In the genomic region with DNA sequence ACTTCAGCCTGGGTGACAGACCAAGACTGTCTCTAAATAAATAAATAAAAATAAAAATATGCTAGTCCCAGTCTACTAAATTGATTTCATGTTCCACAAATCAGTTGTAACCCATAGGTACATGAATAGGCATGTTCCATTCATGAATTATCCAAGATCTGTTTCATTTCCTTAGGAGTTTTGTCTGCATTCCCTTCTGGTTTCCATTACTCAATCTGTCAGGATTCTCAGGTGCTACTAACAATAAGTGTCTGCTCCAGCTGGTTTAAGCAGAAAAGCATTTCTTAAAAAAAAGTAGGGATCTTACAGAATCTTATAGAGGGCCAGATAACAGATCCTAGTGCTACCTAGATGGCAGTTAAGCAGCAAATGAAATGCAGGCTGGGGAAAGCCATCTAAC, we compare ENCODE assay signal across 16 cellular contexts. TPM values are rescaled to one million over a fixed set of nuclear protein-coding genes. Genes with fewer than 3 reads are reported as not detected.
DNase-seq lines count a peak whose midpoint lies in the region; ATAC-seq, FAIRE-seq and TF ChIP-seq lines count a peak whose summit lies in the region.
"Had no signal": no experiment of that assay in that cellular context is flagged by ENCODE, and none has a peak within 500 bp of the region (broad histone marks: within the 10 kb centered on the region; RNA-seq: fewer than 3 reads in every experiment).

No MANE protein-coding gene starts in this region.

- DNase-seq in Panc1 (ENCODE audit: low read depth, low spot score) (no peak), bronchial epithelial cell (ENCODE audit: low read depth) (peak; percentile 80), transverse colon (no peak), Peyer's patch (no peak), thyroid gland (no peak), A172 (ENCODE audit: low spot score) (no peak)
- DNase-seq: AML-193; Caco-2; CD8-positive, alpha-beta memory T cell; DND-41; GF-D8; H7 had no signal

- POLR2A ChIA-PET in Panc1 (lab: Charles Lee): no interaction called here

- FAIRE-seq in bronchial epithelial cell (lab: Jason Lieb, UNC): no peak
- FAIRE-seq: GM19239 had no signal

- H3K27ac ChIP-seq in Panc1 (ENCODE audit: low read length) (peak overlapping the region; percentile 64), gastroesophageal sphincter (peak overlapping the region; percentile 4 to 78 (median 74)), transverse colon (peak overlapping the region in 3 of 4 donors; percentile 49 to 81 (median 65)), Peyer's patch (peak overlapping the region in 1 of 4 donors; percentile 25), thyroid gland (no peak overlapping the region)
- H3K27ac ChIP-seq: BLaER1 had no signal

- H3K36me3 ChIP-seq in Panc1 (ENCODE audit: control insufficient read depth, insufficient read depth, low read length) (no peaks in the 10 kb centered on the region), bronchial epithelial cell (ENCODE audit: control insufficient read depth, insufficient read depth, low read length) (no peaks in the 10 kb centered on the region), gastroesophageal sphincter (no peaks in the 10 kb centered on the region), transverse colon (no peaks in the 10 kb centered on the region), Peyer's patch (no peaks in the 10 kb centered on the region), thyroid gland (no peaks in the 10 kb centered on the region)
- H3K36me3 ChIP-seq: BLaER1 had no signal

- TF ChIP-seq EP300 in gastroesophageal sphincter (IDR thresholded peaks at IDR 0.05): no peak
- TF ChIP-seq EP300 in transverse colon (IDR thresholded peaks at IDR 0.05; ENCODE audit: low read depth): no peak

- H3K27me3 ChIP-seq in Panc1 (ENCODE audit: control insufficient read depth, insufficient read depth, low read length) (no peaks in the 10 kb centered on the region), bronchial epithelial cell (ENCODE audit: control insufficient read depth, insufficient read depth, low read length) (no peaks in the 10 kb centered on the region), gastroesophageal sphincter (no peaks in the 10 kb centered on the region), transverse colon (no peaks in the 10 kb centered on the region), Peyer's patch (no peaks in the 10 kb centered on the region), thyroid gland (no peaks in the 10 kb centered on the region)
- H3K27me3 ChIP-seq: BLaER1 had no signal

- no peaks in the 10 kb centered on the region for H3K9me3 ChIP-seq in Panc1 (ENCODE audit: control insufficient read depth, insufficient read depth, low read depth, low read length)
- no peaks in the 10 kb centered on the region for H3K9me3 ChIP-seq in gastroesophageal sphincter
- no peaks in the 10 kb centered on the region for H3K9me3 ChIP-seq in transverse colon
- no peaks in the 10 kb centered on the region for H3K9me3 ChIP-seq in Peyer's patch
- no peaks in the 10 kb centered on the region for H3K9me3 ChIP-seq in thyroid gland
- H3K9me3 ChIP-seq: BLaER1, Caco-2 had no signal

- CTCF ChIA-PET in Panc1 (lab: Charles Lee): no interaction called here

- intact Hi-C loops in Panc1 (cut with micrococcal nuclease; ENCODE audit: unreplicated experiment) (no loop called here), transverse colon (cut with DNase I; ENCODE audit: low total_unique reads) (no loop called here), thyroid gland (cut with DNase I) (no loop called here)

- no peak for TF ChIP-seq POLR2A in gastroesophageal sphincter (IDR thresholded peaks at IDR 0.05)
- TF ChIP-seq POLR2A in transverse colon (IDR thresholded peaks at IDR 0.05): no peak
- TF ChIP-seq POLR2A in Peyer's patch (IDR thresholded peaks at IDR 0.05): no peak
- no peak for TF ChIP-seq POLR2A in thyroid gland (IDR thresholded peaks at IDR 0.05)

- no peak for TF ChIP-seq CTCF in Panc1 (IDR thresholded peaks at IDR 0.05)
- no peak for TF ChIP-seq CTCF in bronchial epithelial cell (IDR thresholded peaks at IDR 0.05; ENCODE audit: insufficient read depth, low read length, severe bottlenecking)
- no peak for TF ChIP-seq CTCF in gastroesophageal sphincter (IDR thresholded peaks at IDR 0.05)
- no peak for TF ChIP-seq CTCF in transverse colon (IDR thresholded peaks at IDR 0.05)
- no peak for TF ChIP-seq CTCF in Peyer's patch (IDR thresholded peaks at IDR 0.05)
- no peak for TF ChIP-seq CTCF in thyroid gland (IDR thresholded peaks at IDR 0.05)

- in situ Hi-C loops in Panc1 (cut with HindIII; ENCODE audit: low pct_unique_long_range_greater_than_20kb, low sequenced_read_pairs): no loop called here
- in situ Hi-C loops in transverse colon (cut with MboI; ENCODE audit: low pct_ligation_motif_present in 1 of 4, low pct_unique_long_range_greater_than_20kb in 1 of 4, low sequenced_read_pairs in 3 of 4): no loop called here

- peaks cover 20% of the 10 kb centered on the region for H3K4me1 ChIP-seq in Panc1 (ENCODE audit: control insufficient read depth, insufficient read depth, low read length)
- peaks cover 4 to 53% (median 9%) of the 10 kb centered on the region in 3 donors for H3K4me1 ChIP-seq in gastroesophageal sphincter
- peaks cover 2 to 29% (median 6%) of the 10 kb centered on the region in 4 donors for H3K4me1 ChIP-seq in transverse colon
- no peaks in the 10 kb centered on the region for H3K4me1 ChIP-seq in Peyer's patch
- H3K4me1 ChIP-seq in thyroid gland: peaks cover 0 to under 1% of the 10 kb centered on the region in 2 donors
- H3K4me1 ChIP-seq: Caco-2 had no signal

- ATAC-seq in Panc1: no peak
- ATAC-seq in gastroesophageal sphincter: no peak
- ATAC-seq: GM23338 had no signal

- H3K4me3 ChIP-seq in Panc1 (ENCODE audit: low read depth in 2 of 2, low read length in 2 of 2): no peak overlapping the region
- no peak overlapping the region for H3K4me3 ChIP-seq in bronchial epithelial cell (ENCODE audit: low read depth, low read length)
- no peak overlapping the region for H3K4me3 ChIP-seq in gastroesophageal sphincter
- no peak overlapping the region for H3K4me3 ChIP-seq in transverse colon
- H3K4me3 ChIP-seq in Peyer's patch: no peak overlapping the region
- H3K4me3 ChIP-seq in thyroid gland (replicated peaks in 1 of 3): no peak overlapping the region
- H3K4me3 ChIP-seq: BLaER1, GM23338 had no signal

- no TSS peak for BruUV-seq in Panc1 (replicated peaks; lab: Mats Ljungman, UMichigan)

RNA-seq across cellular contexts. Expression of a gene that starts 15.6 kb away (rescaled TPM):
- total RNA-seq in Panc1 (2021; ENCODE audit: unreplicated experiment) (66.3 TPM), bronchial epithelial cell (8.4 and 15.0 TPM in 2 replicates), gastroesophageal sphincter (100 to 1,000 TPM; 241 to 418 (median 291) TPM), transverse colon (100 to 1,000 TPM in 1 of 4 donors, 10 to 100 TPM in 3; 40.8 to 106 (median 80.4) TPM), Peyer's patch (10 to 100 TPM; 27.9 to 60.2 (median 28.3) TPM), thyroid gland (100 to 1,000 TPM; 108 to 145 (median 111) TPM)
- polyA plus RNA-seq in Panc1 (2012; ENCODE audit: insufficient read length): 91.5 TPM
- total RNA-seq in A172 (2014; rRNA removed; shearing (Covaris generic)): 139 and 149 TPM in 2 replicates

RNA-seq across cellular contexts. Expression of a gene that starts 44.9 kb away (rescaled TPM):
- total RNA-seq in Panc1 (2021; ENCODE audit: unreplicated experiment) (76.4 TPM), bronchial epithelial cell (82.4 and 107 TPM in 2 replicates), gastroesophageal sphincter (100 to 1,000 TPM; 119 to 140 (median 131) TPM), transverse colon (10 to 100 TPM; 19.3 to 85.7 (median 53.1) TPM), Peyer's patch (10 to 100 TPM; 24.8 to 70.0 (median 54.2) TPM), thyroid gland (100 to 1,000 TPM; 113 to 140 (median 137) TPM)
- polyA plus RNA-seq in Panc1 (2012; ENCODE audit: insufficient read length): 90.5 TPM
- 88.0 and 103 TPM in 2 replicates for total RNA-seq in A172 (2014; rRNA removed; shearing (Covaris generic))

Comparison
In these comparisons a context has a peak if more than half of its experiments do, and no peak if none do; other contexts are left out.
1. H3K27ac ChIP-seq: peak in Panc1 (single experiment), gastroesophageal sphincter (4 of 4) and transverse colon (3 of 4); none in thyroid gland (0 of 3).